ENCODE assay signal across 8 cellular contexts in the genomic region with DNA sequence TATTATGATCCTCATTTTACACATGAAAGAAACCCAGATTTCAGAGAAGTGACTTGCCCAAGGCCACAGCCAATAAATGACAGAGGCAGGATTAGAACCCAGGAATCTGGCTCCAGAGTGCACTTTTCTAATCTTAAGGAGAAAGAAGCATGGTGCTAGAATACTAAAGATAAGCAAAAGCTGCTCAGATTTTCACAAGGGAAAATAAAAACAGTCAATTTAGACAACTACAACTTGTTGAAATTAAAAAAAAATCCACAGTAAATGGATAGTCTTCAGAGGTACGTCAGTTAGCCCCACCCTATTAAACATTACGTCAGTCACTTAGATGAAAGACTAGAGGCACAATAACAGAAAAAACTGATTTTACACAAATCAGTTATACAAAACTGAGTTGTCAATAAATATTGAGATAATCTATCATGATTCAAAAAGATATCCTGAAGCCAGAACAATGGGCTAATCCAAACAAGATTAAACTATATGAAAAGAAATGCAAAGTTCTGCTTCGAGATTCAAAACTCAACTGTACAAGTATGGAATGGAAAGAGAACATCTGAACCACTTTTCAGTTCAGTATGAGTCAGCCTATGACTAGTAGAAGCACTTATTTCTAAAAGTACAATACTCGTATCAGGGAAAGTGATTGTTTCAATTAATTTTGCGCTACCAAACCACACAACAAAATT. TPM values are rescaled to one million over a fixed set of nuclear protein-coding genes. Genes with fewer than 3 reads are reported as not detected.
DNase-seq lines count a peak whose midpoint lies in the region; ATAC-seq and TF ChIP-seq lines count a peak whose summit lies in the region.

No MANE protein-coding gene starts in this region.

- ATAC-seq in GM18519 (IDR thresholded peaks at IDR 0.05; ENCODE audit: low FRiP score, unreplicated experiment) (peak; percentile 82), HG02678 (IDR thresholded peaks at IDR 0.05; ENCODE audit: unreplicated experiment) (peak; percentile 89)
- ATAC-seq in stimulated activated memory B cell treated with anti-CD40 and anti-IgM and Interleukin-4, amounts not matched to agents 10 μg/mL and 1 μg/mL and 100 μg/mL, for 72 hours, result peak; percentile 73

- no peaks in the 10 kb centered on the region for H3K27me3 Mint-ChIP-seq in stimulated activated memory B cell treated with anti-CD40 and anti-IgM and Interleukin-4, amounts not matched to agents 10 μg/mL and 1 μg/mL and 100 μg/mL, for 72 hours

- H3K27ac Mint-ChIP-seq in stimulated activated memory B cell treated with anti-CD40 and anti-IgM and Interleukin-4, amounts not matched to agents 10 μg/mL and 1 μg/mL and 100 μg/mL, for 72 hours, result peak overlapping the region; percentile 83

- no peaks in the 10 kb centered on the region; the same call in 1 of the 2 replicates for H3K9me3 ChIP-seq in SK-N-MC (ENCODE audit: low read depth, low read length)

- H3K36me3 Mint-ChIP-seq in stimulated activated memory B cell treated with anti-CD40 and anti-IgM and Interleukin-4, amounts not matched to agents 10 μg/mL and 1 μg/mL and 100 μg/mL, for 72 hours, result peaks cover 10% of the 10 kb centered on the region

- peak overlapping the region; percentile 90 for H3K27ac ChIP-seq in SK-N-MC

- no peak for DNase-seq in SK-N-MC (ENCODE audit: low read depth, low spot score)
- DNase-seq in fibroblast of the aortic adventitia (ENCODE audit: low read depth), result peak; percentile 73
- DNase-seq in posterior vena cava (ENCODE audit: low spot score), result no peak
- no peak for DNase-seq in COLO829 (ENCODE audit: low spot score)
- no peak for DNase-seq in NCI-H2171 treated with DMSO at 0.1 percent for 48 hours (lab: John Stamatoyannopoulos, UW)

- H3K9me3 Mint-ChIP-seq in stimulated activated memory B cell treated with anti-CD40 and anti-IgM and Interleukin-4, amounts not matched to agents 10 μg/mL and 1 μg/mL and 100 μg/mL, for 72 hours, result no peaks in the 10 kb centered on the region

- peak overlapping the region; percentile 66 for H3K4me3 Mint-ChIP-seq in stimulated activated memory B cell treated with anti-CD40 and anti-IgM and Interleukin-4, amounts not matched to agents 10 μg/mL and 1 μg/mL and 100 μg/mL, for 72 hours

- no peak for TF ChIP-seq CTCF in fibroblast of the aortic adventitia (IDR thresholded peaks at IDR 0.05; ENCODE audit: insufficient read depth, low read length)

- H3K4me3 ChIP-seq in SK-N-MC (peak overlapping the region; percentile 58), fibroblast of the aortic adventitia (ENCODE audit: low read depth, low read length) (no peak overlapping the region)

- peak overlapping the region; percentile 55 for H3K9ac ChIP-seq in SK-N-MC (ENCODE audit: insufficient read length)

- intact Hi-C loops in posterior vena cava (cut with DNase I), result no loop called here

- peaks cover 12% of the 10 kb centered on the region for H3K36me3 ChIP-seq in SK-N-MC (ENCODE audit: insufficient read depth, low read length)

- peaks cover 71% of the 10 kb centered on the region for H3K4me1 Mint-ChIP-seq in stimulated activated memory B cell treated with anti-CD40 and anti-IgM and Interleukin-4, amounts not matched to agents 10 μg/mL and 1 μg/mL and 100 μg/mL, for 72 hours

RNA-seq across cellular contexts. Expression of a gene that starts 9.3 kb away (rescaled TPM):
- total RNA-seq in fibroblast of the aortic adventitia (ENCODE audit: low replicate concordance) (51.2 and 88.9 TPM in 2 replicates), posterior vena cava (10 to 100 TPM; 44.9 to 52.3 TPM)

RNA-seq across cellular contexts. Expression of a gene that starts 56.6 kb away (rescaled TPM):
- total RNA-seq in fibroblast of the aortic adventitia (ENCODE audit: low replicate concordance) (0.08 and 0.18 TPM in 2 replicates), posterior vena cava (1 to 10 TPM in 1 of 2 donors, under 1 TPM in 1; 0.97 to 2.6 TPM)
